ENCODE assay signal across 1 cellular context in the genomic region with DNA sequence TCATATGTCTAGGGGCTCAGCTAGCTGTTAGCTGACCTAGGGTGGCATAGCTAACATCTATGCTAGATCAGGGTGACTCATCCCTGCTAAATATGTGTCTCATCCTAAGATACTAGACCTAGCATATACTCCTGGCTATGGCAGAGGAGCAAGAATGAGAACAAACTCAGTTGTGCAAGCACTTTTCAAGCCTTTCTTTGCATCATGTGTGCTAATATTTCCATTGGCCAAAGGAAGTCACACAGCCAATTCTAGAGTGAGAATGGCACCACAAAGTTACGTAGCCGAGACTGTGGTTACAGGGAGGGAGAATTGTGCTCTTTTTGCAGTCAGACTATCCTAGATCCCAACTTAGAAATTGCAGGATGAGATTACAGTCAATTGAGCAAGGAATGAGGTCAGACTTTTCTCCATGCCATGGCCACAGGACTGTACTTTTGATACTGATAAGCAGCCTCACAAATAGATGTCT.
TF ChIP-seq lines count a peak whose summit lies in the region.

No MANE protein-coding gene starts in this region.

TF ChIP-seq in WTC11, 78 proteins besides CTCF, POLR2A, EP300 and RAD21 (continued from another document):
- TF ChIP-seq, protein P1, sequence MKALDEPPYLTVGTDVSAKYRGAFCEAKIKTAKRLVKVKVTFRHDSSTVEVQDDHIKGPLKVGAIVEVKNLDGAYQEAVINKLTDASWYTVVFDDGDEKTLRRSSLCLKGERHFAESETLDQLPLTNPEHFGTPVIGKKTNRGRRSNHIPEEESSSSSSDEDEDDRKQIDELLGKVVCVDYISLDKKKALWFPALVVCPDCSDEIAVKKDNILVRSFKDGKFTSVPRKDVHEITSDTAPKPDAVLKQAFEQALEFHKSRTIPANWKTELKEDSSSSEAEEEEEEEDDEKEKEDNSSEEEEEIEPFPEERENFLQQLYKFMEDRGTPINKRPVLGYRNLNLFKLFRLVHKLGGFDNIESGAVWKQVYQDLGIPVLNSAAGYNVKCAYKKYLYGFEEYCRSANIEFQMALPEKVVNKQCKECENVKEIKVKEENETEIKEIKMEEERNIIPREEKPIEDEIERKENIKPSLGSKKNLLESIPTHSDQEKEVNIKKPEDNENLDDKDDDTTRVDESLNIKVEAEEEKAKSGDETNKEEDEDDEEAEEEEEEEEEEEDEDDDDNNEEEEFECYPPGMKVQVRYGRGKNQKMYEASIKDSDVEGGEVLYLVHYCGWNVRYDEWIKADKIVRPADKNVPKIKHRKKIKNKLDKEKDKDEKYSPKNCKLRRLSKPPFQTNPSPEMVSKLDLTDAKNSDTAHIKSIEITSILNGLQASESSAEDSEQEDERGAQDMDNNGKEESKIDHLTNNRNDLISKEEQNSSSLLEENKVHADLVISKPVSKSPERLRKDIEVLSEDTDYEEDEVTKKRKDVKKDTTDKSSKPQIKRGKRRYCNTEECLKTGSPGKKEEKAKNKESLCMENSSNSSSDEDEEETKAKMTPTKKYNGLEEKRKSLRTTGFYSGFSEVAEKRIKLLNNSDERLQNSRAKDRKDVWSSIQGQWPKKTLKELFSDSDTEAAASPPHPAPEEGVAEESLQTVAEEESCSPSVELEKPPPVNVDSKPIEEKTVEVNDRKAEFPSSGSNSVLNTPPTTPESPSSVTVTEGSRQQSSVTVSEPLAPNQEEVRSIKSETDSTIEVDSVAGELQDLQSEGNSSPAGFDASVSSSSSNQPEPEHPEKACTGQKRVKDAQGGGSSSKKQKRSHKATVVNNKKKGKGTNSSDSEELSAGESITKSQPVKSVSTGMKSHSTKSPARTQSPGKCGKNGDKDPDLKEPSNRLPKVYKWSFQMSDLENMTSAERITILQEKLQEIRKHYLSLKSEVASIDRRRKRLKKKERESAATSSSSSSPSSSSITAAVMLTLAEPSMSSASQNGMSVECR (CRISPR knock-in tag; IDR thresholded peaks at IDR 0.05; ENCODE audit: borderline replicate concordance), result no peak
- TF ChIP-seq SOX15 (CRISPR knock-in tag; IDR thresholded peaks at IDR 0.05) (no peak), NFYB (CRISPR knock-in tag; conservative IDR thresholded peaks at IDR 0.05; ENCODE audit: low read depth) (no peak), ZNF232 (CRISPR knock-in tag; IDR thresholded peaks at IDR 0.05) (no peak), ZBTB21 (CRISPR knock-in tag; IDR thresholded peaks at IDR 0.05; ENCODE audit: borderline replicate concordance) (no peak), RORB (CRISPR knock-in tag; IDR thresholded peaks at IDR 0.05) (no peak), RELA (CRISPR knock-in tag; IDR thresholded peaks at IDR 0.05; ENCODE audit: borderline replicate concordance) (no peak)
- TF ChIP-seq, protein P2, sequence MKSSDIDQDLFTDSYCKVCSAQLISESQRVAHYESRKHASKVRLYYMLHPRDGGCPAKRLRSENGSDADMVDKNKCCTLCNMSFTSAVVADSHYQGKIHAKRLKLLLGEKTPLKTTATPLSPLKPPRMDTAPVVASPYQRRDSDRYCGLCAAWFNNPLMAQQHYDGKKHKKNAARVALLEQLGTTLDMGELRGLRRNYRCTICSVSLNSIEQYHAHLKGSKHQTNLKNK (CRISPR knock-in tag; IDR thresholded peaks at IDR 0.05), result no peak
- TF ChIP-seq, protein P3, sequence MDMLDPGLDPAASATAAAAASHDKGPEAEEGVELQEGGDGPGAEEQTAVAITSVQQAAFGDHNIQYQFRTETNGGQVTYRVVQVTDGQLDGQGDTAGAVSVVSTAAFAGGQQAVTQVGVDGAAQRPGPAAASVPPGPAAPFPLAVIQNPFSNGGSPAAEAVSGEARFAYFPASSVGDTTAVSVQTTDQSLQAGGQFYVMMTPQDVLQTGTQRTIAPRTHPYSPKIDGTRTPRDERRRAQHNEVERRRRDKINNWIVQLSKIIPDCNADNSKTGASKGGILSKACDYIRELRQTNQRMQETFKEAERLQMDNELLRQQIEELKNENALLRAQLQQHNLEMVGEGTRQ (CRISPR knock-in tag; IDR thresholded peaks at IDR 0.05), result no peak
- TF ChIP-seq, protein P4, sequence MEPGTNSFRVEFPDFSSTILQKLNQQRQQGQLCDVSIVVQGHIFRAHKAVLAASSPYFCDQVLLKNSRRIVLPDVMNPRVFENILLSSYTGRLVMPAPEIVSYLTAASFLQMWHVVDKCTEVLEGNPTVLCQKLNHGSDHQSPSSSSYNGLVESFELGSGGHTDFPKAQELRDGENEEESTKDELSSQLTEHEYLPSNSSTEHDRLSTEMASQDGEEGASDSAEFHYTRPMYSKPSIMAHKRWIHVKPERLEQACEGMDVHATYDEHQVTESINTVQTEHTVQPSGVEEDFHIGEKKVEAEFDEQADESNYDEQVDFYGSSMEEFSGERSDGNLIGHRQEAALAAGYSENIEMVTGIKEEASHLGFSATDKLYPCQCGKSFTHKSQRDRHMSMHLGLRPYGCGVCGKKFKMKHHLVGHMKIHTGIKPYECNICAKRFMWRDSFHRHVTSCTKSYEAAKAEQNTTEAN (CRISPR knock-in tag; IDR thresholded peaks at IDR 0.05), result no peak
